Comparison of ENCODE assay signal across 31 cellular contexts in genomic region chr17:74610108-74610507, GRCh38. TPM values are rescaled to one million over a fixed set of nuclear protein-coding genes. Genes with fewer than 3 reads are reported as not detected.
A peak's percentile ranks its signal among the peaks of the same experiment; 100 is the strongest.
DNase-seq lines count a peak whose midpoint lies in the region; ATAC-seq, FAIRE-seq and TF ChIP-seq lines count a peak whose summit lies in the region.
"Had no signal": no experiment of that assay in that cellular context is flagged by ENCODE, and none has a peak within 500 bp of the region (broad histone marks: within the 10 kb centered on the region; RNA-seq: fewer than 3 reads in every experiment).

No MANE protein-coding gene starts in this region.

- H3K79me2 ChIP-seq in K562 (ENCODE audit: control insufficient read depth, insufficient read depth, low read length), result no peaks in the 10 kb centered on the region

- intact Hi-C loops in K562 (cut with micrococcal nuclease), result no loop called here

- no peak overlapping the region for H3K4me2 ChIP-seq in K562 (ENCODE audit: insufficient read depth, low read length)
- H3K4me2 ChIP-seq: BLaER1 had no signal

- CTCF ChIA-PET in activated naive CD4-positive, alpha-beta T cell treated with anti-CD3 and anti-CD28 coated beads, Interleukin-2, amount 10 ng/mL, durations not matched to agents 7 days and 5 days (lab: Charles Lee), result no interaction called here
- CTCF ChIA-PET in K562 (lab: Yijun Ruan, JAX; ENCODE audit: low intra/inter-chr PET ratio), result no interaction called here

- no peaks in the 10 kb centered on the region for H3K9me3 ChIP-seq in K562 (replicated peaks; ENCODE audit: control insufficient read depth, insufficient read depth, low read depth, low read length)
- H3K9me3 ChIP-seq: stomach had no signal

- H3K27me3 Mint-ChIP-seq in activated naive CD4-positive, alpha-beta T cell treated with anti-CD3 and anti-CD28 coated beads, Interleukin-2, amount 10 ng/mL, durations not matched to agents 7 days and 5 days, result peaks cover 20% of the 10 kb centered on the region
- H3K27me3 Mint-ChIP-seq in T-helper 2 cell treated with Interferon-gamma antibody and Interleukin-4, amounts not matched to agents 5 μg/mL and 100 μg/mL, for 36 hours (ENCODE audit: low read depth), result peaks cover 14% of the 10 kb centered on the region

- in situ Hi-C loops in K562 (cut with MboI), result no loop called here

- peak; percentile 46 for DNase-seq in activated naive CD4-positive, alpha-beta T cell treated with anti-CD3 and anti-CD28 coated beads, Interleukin-2, amount 10 ng/mL, durations not matched to agents 7 days and 5 days
- DNase-seq in activated naive CD4-positive, alpha-beta T cell (lab: John Stamatoyannopoulos, UW), result no peak
- peak; percentile 36 for DNase-seq in NB4 (ENCODE audit: low read depth)
- DNase-seq in K562 (ENCODE audit: extremely low read depth in 1 of 4, low spot score in 3 of 4), result peak in 1 of 4 experiments; percentile 6
- peak; percentile 4 for DNase-seq in renal cortical epithelial cell (ENCODE audit: low read depth)
- no peak for DNase-seq in T-helper 2 cell treated with Interferon-gamma antibody and Interleukin-4, amounts not matched to agents 5 μg/mL and 100 μg/mL, for 36 hours (ENCODE audit: low spot score)
- DNase-seq in NCI-H2171 treated with DMSO at 0.1 percent for 48 hours (lab: John Stamatoyannopoulos, UW), result no peak
- DNase-seq in urothelium cell line (ENCODE audit: low spot score), result no peak
- DNase-seq: activated T-cell treated with anti-CD3 and anti-CD28 coated beads, Interleukin-2, amount 50 U/mL, for 1 hour; amniotic stem cell; COR-L47; left colon; naive thymus-derived CD4-positive, alpha-beta T cell; NCI-H1105 treated with DMSO at 0.1 percent for 48 hours; NCI-H2081 treated with DMSO at 0.1 percent for 48 hours; right cardiac atrium; stimulated activated CD4-positive, alpha-beta T cell treated with anti-CD3 and anti-CD28 coated beads, Interleukin-12 subunit alpha, Interleukin-12 subunit beta, amount 100 ng/mL, for 4 hours; stomach; T-helper 9 cell had no signal

- H4K20me1 ChIP-seq in K562 (replicated peaks; ENCODE audit: control insufficient read depth, insufficient read depth, low read length), result peaks cover 4% of the 10 kb centered on the region; the same call in 1 of the 2 replicates

- no peak for ATAC-seq in K562
- ATAC-seq: left colon; naive thymus-derived CD4-positive, alpha-beta T cell; right cardiac atrium had no signal

- 0% methylated on average over 2 of the region's 2 CpGs for WGBS in K562 (ENCODE audit: insufficient coverage, low coverage, missing lambda C conversion rate)

- no peak overlapping the region for H3K9ac ChIP-seq in K562 (ENCODE audit: insufficient read depth in 1 of 2, low read depth in 2 of 2, low read length in 2 of 2)
- H3K9ac ChIP-seq: BLaER1 had no signal

- no peak overlapping the region for H3K4me3 Mint-ChIP-seq in activated naive CD4-positive, alpha-beta T cell treated with anti-CD3 and anti-CD28 coated beads, Interleukin-2, amount 10 ng/mL, durations not matched to agents 7 days and 5 days
- H3K4me3 Mint-ChIP-seq in T-helper 2 cell treated with Interferon-gamma antibody and Interleukin-4, amounts not matched to agents 5 μg/mL and 100 μg/mL, for 36 hours, result no peak overlapping the region
- H3K4me3 Mint-ChIP-seq: naive thymus-derived CD4-positive, alpha-beta T cell had no signal

- FAIRE-seq in K562 (lab: Jason Lieb, UNC), result no peak
- no peak for FAIRE-seq in urothelium cell line (lab: Jason Lieb, UNC)
- FAIRE-seq: endometrium had no signal

- BruUV-seq in K562 (replicated peaks; lab: Mats Ljungman, UMichigan), result no TSS peak

- no peaks in the 10 kb centered on the region for H3K9me1 ChIP-seq in K562 (ENCODE audit: control insufficient read depth, insufficient read depth, low read length)

- no peaks in the 10 kb centered on the region for H3K4me1 ChIP-seq in K562 (replicated peaks in 1 of 2; ENCODE audit: control insufficient read depth in 2 of 2, insufficient read depth in 2 of 2, low read length in 2 of 2)

- H3K9me3 Mint-ChIP-seq in activated naive CD4-positive, alpha-beta T cell treated with anti-CD3 and anti-CD28 coated beads, Interleukin-2, amount 10 ng/mL, durations not matched to agents 7 days and 5 days, result no peaks in the 10 kb centered on the region
- no peaks in the 10 kb centered on the region for H3K9me3 Mint-ChIP-seq in T-helper 2 cell treated with Interferon-gamma antibody and Interleukin-4, amounts not matched to agents 5 μg/mL and 100 μg/mL, for 36 hours

- peaks cover 5 to 37% of the 10 kb centered on the region in 2 experiments; a peak in 3 of 5 replicates for H3K27me3 ChIP-seq in K562 (ENCODE audit: control insufficient read depth in 2 of 2, insufficient read depth in 2 of 2, low read length in 2 of 2)
- H3K27me3 ChIP-seq: tibial nerve had no signal

- no peak for TF ChIP-seq CTCF in NB4 (IDR thresholded peaks at IDR 0.05; ENCODE audit: low read depth, low read length)
- no peak for TF ChIP-seq CTCF in K562 (IDR thresholded peaks at IDR 0.05 in 2 of 3, conservative IDR thresholded peaks at IDR 0.05 in 1 of 3; ENCODE audit: insufficient read depth in 2 of 3, low read depth in 1 of 3, low read length in 3 of 3)

- no peaks in the 10 kb centered on the region for H3K36me3 ChIP-seq in K562 (ENCODE audit: control insufficient read depth, insufficient read depth, low read length)
- H3K36me3 ChIP-seq: BLaER1, stomach, tibial nerve had no signal

- H3K27ac Mint-ChIP-seq in activated naive CD4-positive, alpha-beta T cell treated with anti-CD3 and anti-CD28 coated beads, Interleukin-2, amount 10 ng/mL, durations not matched to agents 7 days and 5 days, result no peak overlapping the region
- no peak overlapping the region for H3K27ac Mint-ChIP-seq in T-helper 2 cell treated with Interferon-gamma antibody and Interleukin-4, amounts not matched to agents 5 μg/mL and 100 μg/mL, for 36 hours
- H3K27ac Mint-ChIP-seq: naive thymus-derived CD4-positive, alpha-beta T cell had no signal

- H3K4me3 ChIP-seq in NB4 (ENCODE audit: low read depth, low read length), result no peak overlapping the region
- H3K4me3 ChIP-seq in K562, result no peak overlapping the region
- H3K4me3 ChIP-seq: BLaER1, SK-N-MC, stomach, tibial nerve had no signal

- TF ChIP-seq EP300 in K562 (IDR thresholded peaks at IDR 0.05; ENCODE audit: low read length), result no peak

- H3K4me1 Mint-ChIP-seq in activated naive CD4-positive, alpha-beta T cell treated with anti-CD3 and anti-CD28 coated beads, Interleukin-2, amount 10 ng/mL, durations not matched to agents 7 days and 5 days, result peaks cover 7% of the 10 kb centered on the region
- H3K4me1 Mint-ChIP-seq in T-helper 2 cell treated with Interferon-gamma antibody and Interleukin-4, amounts not matched to agents 5 μg/mL and 100 μg/mL, for 36 hours (ENCODE audit: low read depth), result peaks cover 3% of the 10 kb centered on the region

- no peaks in the 10 kb centered on the region for H3K36me3 Mint-ChIP-seq in activated naive CD4-positive, alpha-beta T cell treated with anti-CD3 and anti-CD28 coated beads, Interleukin-2, amount 10 ng/mL, durations not matched to agents 7 days and 5 days
- H3K36me3 Mint-ChIP-seq in T-helper 2 cell treated with Interferon-gamma antibody and Interleukin-4, amounts not matched to agents 5 μg/mL and 100 μg/mL, for 36 hours (ENCODE audit: low read depth), result no peaks in the 10 kb centered on the region

- H3K27ac ChIP-seq in K562 (ENCODE audit: extremely low read depth, low read depth, low read length), result no peak overlapping the region
- H3K27ac ChIP-seq: BLaER1, SK-N-MC, stomach, tibial nerve had no signal

- POLR2A ChIA-PET in K562 (lab: Yijun Ruan, JAX), result interaction anchor here (0.8 kb wide), 1 partner anchor 23 kb away, joined by 3 read pairs; no protein-coding TSS in a partner anchor

- no peak overlapping the region for H2AFZ ChIP-seq in K562 (ENCODE audit: low read depth, low read length)

- no peak for TF ChIP-seq RAD21 in K562 (CRISPR knock-in tag; conservative IDR thresholded peaks at IDR 0.05 in 1 of 2, IDR thresholded peaks at IDR 0.05 in 1 of 2)

- TF ChIP-seq POLR2A in NB4 (IDR thresholded peaks at IDR 0.05; ENCODE audit: extremely low read depth, insufficient read length) (no peak), K562 (conservative IDR thresholded peaks at IDR 0.05) (no peak)

RNA-seq across cellular contexts. Expression of gene CD300E, which starts 13.4 kb away (rescaled TPM):
- not detected in 2 replicates for total RNA-seq in K562 (2011; cell fraction: chromatin; rRNA removed; ENCODE audit: low replicate concordance)
- not detected in 2 replicates for total RNA-seq in K562 (2011; cell fraction: nucleolus; rRNA removed)
- not detected in 2 replicates for total RNA-seq in K562 (2011; cell fraction: nucleoplasm; rRNA removed)
- not detected in 2 replicates for total RNA-seq in K562 (2014; rRNA removed)
- total RNA-seq in K562 (2014; rRNA removed; fragmentation: Illumina TruSeq; extraction: Trizol), result not detected in 2 replicates
- not detected in 2 replicates for total RNA-seq in K562 (2015; rRNA removed; fragmentation: Illumina TruSeq; extraction: Trizol)
- not detected in 2 replicates for total RNA-seq in K562 (2021)
- not detected in 2 replicates for polyA plus RNA-seq in K562 (2011; rRNA removed)
- not detected in 2 replicates for polyA plus RNA-seq in K562 (2011; cell fraction: cytosol; rRNA removed)
- not detected in 2 replicates for polyA plus RNA-seq in K562 (2011; cell fraction: nucleus; rRNA removed)
- not detected in 2 replicates for polyA plus RNA-seq in K562 (2012)
- polyA plus RNA-seq in K562 (2014; fragmentation: Illumina TruSeq; extraction: Trizol), result not detected in 2 replicates
- not detected for polyA plus RNA-seq in K562 (2014; fragmentation: Nextera tagmentation; extraction: Ambion mirVana)
- not detected in 2 replicates for polyA plus RNA-seq in K562 (2014; rRNA removed)
- not detected in 2 replicates for polyA minus RNA-seq in K562 (2011; rRNA and poly(A)+ RNA removed)
- polyA minus RNA-seq in K562 (2011; cell fraction: cytosol; rRNA and poly(A)+ RNA removed), result not detected in 2 replicates
- not detected in 2 replicates for polyA minus RNA-seq in K562 (2011; cell fraction: nucleus; rRNA and poly(A)+ RNA removed)
- total RNA-seq in renal cortical epithelial cell, result not detected in 2 replicates
- total RNA-seq: Daoy, fibroblast of lung, glomerular endothelial cell, H4, LHCN-M2, NCI-H460, osteocyte, RPMI7951 had no signal
- polyA plus RNA-seq: fibroblast of lung; naive thymus-derived CD4-positive, alpha-beta T cell had no signal

RNA-seq across cellular contexts. Expression of gene CD300LD, which starts 18.0 kb away (rescaled TPM):
- not detected in 2 replicates for total RNA-seq in K562 (2011; cell fraction: chromatin; rRNA removed; ENCODE audit: low replicate concordance)
- not detected in 2 replicates for total RNA-seq in K562 (2011; cell fraction: nucleolus; rRNA removed)
- total RNA-seq in K562 (2011; cell fraction: nucleoplasm; rRNA removed), result not detected in 2 replicates
- not detected in 2 replicates for total RNA-seq in K562 (2014; rRNA removed)
- not detected in 2 replicates for total RNA-seq in K562 (2014; rRNA removed; fragmentation: Illumina TruSeq; extraction: Trizol)
- total RNA-seq in K562 (2015; rRNA removed; fragmentation: Illumina TruSeq; extraction: Trizol), result not detected in 2 replicates
- total RNA-seq in K562 (2021), result not detected in 2 replicates
- not detected in 2 replicates for polyA plus RNA-seq in K562 (2011; rRNA removed)
- not detected in 2 replicates for polyA plus RNA-seq in K562 (2011; cell fraction: cytosol; rRNA removed)
- not detected in 2 replicates for polyA plus RNA-seq in K562 (2011; cell fraction: nucleus; rRNA removed)
- not detected in 2 replicates for polyA plus RNA-seq in K562 (2012)
- not detected in 2 replicates for polyA plus RNA-seq in K562 (2014; fragmentation: Illumina TruSeq; extraction: Trizol)
- not detected for polyA plus RNA-seq in K562 (2014; fragmentation: Nextera tagmentation; extraction: Ambion mirVana)
- not detected in 2 replicates for polyA plus RNA-seq in K562 (2014; rRNA removed)
- polyA minus RNA-seq in K562 (2011; rRNA and poly(A)+ RNA removed), result not detected in 2 replicates
- polyA minus RNA-seq in K562 (2011; cell fraction: cytosol; rRNA and poly(A)+ RNA removed), result not detected in 2 replicates
- not detected in 2 replicates for polyA minus RNA-seq in K562 (2011; cell fraction: nucleus; rRNA and poly(A)+ RNA removed)
- not detected in 2 replicates for total RNA-seq in renal cortical epithelial cell
- total RNA-seq: Daoy, fibroblast of lung, glomerular endothelial cell, H4, left colon, LHCN-M2, NCI-H460, osteocyte, right cardiac atrium, RPMI7951, stomach, tibial nerve had no signal
- polyA plus RNA-seq: fibroblast of lung; naive thymus-derived CD4-positive, alpha-beta T cell; right cardiac atrium; stomach had no signal

RNA-seq across cellular contexts. Expression of gene CD300H, which starts 42.8 kb away (rescaled TPM):
- total RNA-seq in K562 (2011; cell fraction: chromatin; rRNA removed; ENCODE audit: low replicate concordance), result not detected in 2 replicates
- not detected in 2 replicates for total RNA-seq in K562 (2011; cell fraction: nucleolus; rRNA removed)
- total RNA-seq in K562 (2011; cell fraction: nucleoplasm; rRNA removed), result not detected in 2 replicates
- not detected in 2 replicates for total RNA-seq in K562 (2014; rRNA removed)
- total RNA-seq in K562 (2014; rRNA removed; fragmentation: Illumina TruSeq; extraction: Trizol), result not detected in 2 replicates
- not detected in 2 replicates for total RNA-seq in K562 (2015; rRNA removed; fragmentation: Illumina TruSeq; extraction: Trizol)
- not detected in 2 replicates for total RNA-seq in K562 (2021)
- polyA plus RNA-seq in K562 (2011; rRNA removed), result not detected in 2 replicates
- polyA plus RNA-seq in K562 (2011; cell fraction: cytosol; rRNA removed), result not detected in 2 replicates
- not detected in 2 replicates for polyA plus RNA-seq in K562 (2011; cell fraction: nucleus; rRNA removed)
- not detected in 2 replicates for polyA plus RNA-seq in K562 (2012)
- polyA plus RNA-seq in K562 (2014; fragmentation: Illumina TruSeq; extraction: Trizol), result not detected in 2 replicates
- not detected for polyA plus RNA-seq in K562 (2014; fragmentation: Nextera tagmentation; extraction: Ambion mirVana)
- not detected in 2 replicates for polyA plus RNA-seq in K562 (2014; rRNA removed)
- polyA minus RNA-seq in K562 (2011; rRNA and poly(A)+ RNA removed), result not detected in 2 replicates
- not detected in 2 replicates for polyA minus RNA-seq in K562 (2011; cell fraction: cytosol; rRNA and poly(A)+ RNA removed)
- not detected in 2 replicates for polyA minus RNA-seq in K562 (2011; cell fraction: nucleus; rRNA and poly(A)+ RNA removed)
- not detected in 2 replicates for total RNA-seq in renal cortical epithelial cell
- total RNA-seq: Daoy, fibroblast of lung, glomerular endothelial cell, H4, left colon, LHCN-M2, NCI-H460, osteocyte, right cardiac atrium, RPMI7951, stomach, tibial nerve had no signal
- polyA plus RNA-seq: fibroblast of lung; naive thymus-derived CD4-positive, alpha-beta T cell; right cardiac atrium; stomach had no signal

Comparison
In these comparisons a context has a peak if more than half of its experiments do, and no peak if none do; other contexts are left out.
1. DNase-seq: peak in activated naive CD4-positive, alpha-beta T cell treated with anti-CD3 and anti-CD28 coated beads, Interleukin-2, amount 10 ng/mL, durations not matched to agents 7 days and 5 days (single experiment), NB4 (single experiment) and renal cortical epithelial cell (single experiment); none in activated naive CD4-positive, alpha-beta T cell (0 of 4), T-helper 2 cell treated with Interferon-gamma antibody and Interleukin-4, amounts not matched to agents 5 μg/mL and 100 μg/mL, for 36 hours (single experiment), NCI-H2171 treated with DMSO at 0.1 percent for 48 hours (single experiment) and urothelium cell line (single experiment).